1 cellular context compared by ENCODE assay signal in the genomic region with DNA sequence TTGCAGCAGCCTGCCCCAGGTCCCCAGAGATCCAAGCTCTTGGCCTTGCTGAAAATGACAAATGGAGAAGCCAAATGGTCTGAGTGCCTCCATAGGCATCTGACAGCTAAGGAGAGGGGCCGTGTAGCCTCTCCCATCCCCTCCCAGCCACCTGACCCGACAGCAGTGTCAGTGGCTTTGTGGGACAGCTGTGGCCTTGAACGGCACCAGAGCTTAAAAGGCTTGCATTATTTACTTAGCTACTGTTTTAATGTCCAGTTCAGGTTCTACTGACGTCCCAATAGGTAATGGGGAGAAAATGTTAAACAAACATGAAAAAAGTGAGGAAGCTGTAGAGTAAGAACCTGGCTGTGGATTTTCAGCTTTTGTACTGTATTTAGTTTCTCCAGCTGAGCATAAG.
TF ChIP-seq lines count a peak whose summit lies in the region.

No MANE protein-coding gene starts in this region.

TF ChIP-seq in HepG2, 621 proteins besides CTCF, POLR2A, EP300 and RAD21 (continued from another document and continues in another):
- TF ChIP-seq, protein P1, sequence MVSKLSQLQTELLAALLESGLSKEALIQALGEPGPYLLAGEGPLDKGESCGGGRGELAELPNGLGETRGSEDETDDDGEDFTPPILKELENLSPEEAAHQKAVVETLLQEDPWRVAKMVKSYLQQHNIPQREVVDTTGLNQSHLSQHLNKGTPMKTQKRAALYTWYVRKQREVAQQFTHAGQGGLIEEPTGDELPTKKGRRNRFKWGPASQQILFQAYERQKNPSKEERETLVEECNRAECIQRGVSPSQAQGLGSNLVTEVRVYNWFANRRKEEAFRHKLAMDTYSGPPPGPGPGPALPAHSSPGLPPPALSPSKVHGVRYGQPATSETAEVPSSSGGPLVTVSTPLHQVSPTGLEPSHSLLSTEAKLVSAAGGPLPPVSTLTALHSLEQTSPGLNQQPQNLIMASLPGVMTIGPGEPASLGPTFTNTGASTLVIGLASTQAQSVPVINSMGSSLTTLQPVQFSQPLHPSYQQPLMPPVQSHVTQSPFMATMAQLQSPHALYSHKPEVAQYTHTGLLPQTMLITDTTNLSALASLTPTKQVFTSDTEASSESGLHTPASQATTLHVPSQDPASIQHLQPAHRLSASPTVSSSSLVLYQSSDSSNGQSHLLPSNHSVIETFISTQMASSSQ (IDR thresholded peaks at IDR 0.05; ENCODE audit: low read depth): no peak
- TF ChIP-seq, protein P1 (CRISPR knock-in tag; IDR thresholded peaks at IDR 0.05; ENCODE audit: borderline replicate concordance): peak; percentile 45; the same call in 1 of the 2 replicates
- TF ChIP-seq EZH2 (conservative IDR thresholded peaks at IDR 0.05; ENCODE audit: low read depth, low read length) (no peak), ZNF24 (IDR thresholded peaks at IDR 0.05) (no peak), ETV6 (CRISPR knock-in tag; conservative IDR thresholded peaks at IDR 0.05) (no peak), RFXAP (CRISPR knock-in tag; IDR thresholded peaks at IDR 0.05; ENCODE audit: borderline replicate concordance) (no peak), FOXA1 (IDR thresholded peaks at IDR 0.05) (no peak), FOXA1 (CRISPR knock-in tag; IDR thresholded peaks at IDR 0.05) (peak; percentile 86), ZNF510 (CRISPR knock-in tag; IDR thresholded peaks at IDR 0.05; ENCODE audit: low read depth) (no peak), SIN3A (IDR thresholded peaks at IDR 0.05; ENCODE audit: borderline replicate concordance, low read depth, low read length) (no peak), ISX (CRISPR knock-in tag; conservative IDR thresholded peaks at IDR 0.05) (no peak), ZNF589 (CRISPR knock-in tag; conservative IDR thresholded peaks at IDR 0.05) (no peak), ARNTL (CRISPR knock-in tag; IDR thresholded peaks at IDR 0.05) (peak; percentile 32; the same call in 1 of the 2 replicates), ZNF773 (CRISPR knock-in tag; IDR thresholded peaks at IDR 0.05; ENCODE audit: borderline replicate concordance) (no peak), ZMYM2 (CRISPR knock-in tag; IDR thresholded peaks at IDR 0.05) (no peak), SOX13 (IDR thresholded peaks at IDR 0.05) (no peak), SOX13 (CRISPR knock-in tag; conservative IDR thresholded peaks at IDR 0.05 in 1 of 2, IDR thresholded peaks at IDR 0.05 in 1 of 2) (peak in 1 of 2 experiments; percentile 81; a peak in 2 of 4 replicates), ZNF772 (CRISPR knock-in tag; IDR thresholded peaks at IDR 0.05) (no peak), ZNF839 (CRISPR knock-in tag; IDR thresholded peaks at IDR 0.05; ENCODE audit: borderline replicate concordance) (no peak), ZNF160 (CRISPR knock-in tag; IDR thresholded peaks at IDR 0.05) (no peak), ARNT2 (CRISPR knock-in tag; IDR thresholded peaks at IDR 0.05; ENCODE audit: low read depth) (no peak), FOXJ3 (CRISPR knock-in tag; IDR thresholded peaks at IDR 0.05; ENCODE audit: borderline replicate concordance) (peak; percentile 57; the same call in 1 of the 2 replicates), TSC22D2 (CRISPR knock-in tag; IDR thresholded peaks at IDR 0.05; ENCODE audit: borderline replicate concordance) (no peak), SNAI1 (CRISPR knock-in tag; IDR thresholded peaks at IDR 0.05; ENCODE audit: borderline replicate concordance) (no peak), ZFP82 (CRISPR knock-in tag; IDR thresholded peaks at IDR 0.05; ENCODE audit: borderline replicate concordance) (no peak), KLF15 (CRISPR knock-in tag; IDR thresholded peaks at IDR 0.05; ENCODE audit: borderline replicate concordance) (no peak), DPF2 (CRISPR knock-in tag; IDR thresholded peaks at IDR 0.05; ENCODE audit: borderline replicate concordance, low read depth) (peak; percentile 38; the same call in 1 of the 2 replicates), ZNF468 (CRISPR knock-in tag; IDR thresholded peaks at IDR 0.05) (no peak), ZBTB7B (CRISPR knock-in tag; IDR thresholded peaks at IDR 0.05) (0 out of 2 replicates have a peak, but pooled peaks have one; percentile 21), HCFC1 (IDR thresholded peaks at IDR 0.05; ENCODE audit: low read depth, low read length) (no peak), TBL1XR1 (IDR thresholded peaks at IDR 0.05; ENCODE audit: borderline replicate concordance, low read length, partially characterized antibody) (peak; percentile 32), PITX1 (CRISPR knock-in tag; IDR thresholded peaks at IDR 0.05) (peak; percentile 71; the same call in 1 of the 2 replicates), KDM5A (IDR thresholded peaks at IDR 0.05; ENCODE audit: borderline replicate concordance, low read length) (no peak), DNMT1 (CRISPR knock-in tag; IDR thresholded peaks at IDR 0.05) (no peak), ZBTB8A (CRISPR knock-in tag; IDR thresholded peaks at IDR 0.05; ENCODE audit: borderline replicate concordance, low read depth) (no peak), RORA (CRISPR knock-in tag; IDR thresholded peaks at IDR 0.05) (no peak), ZNF101 (CRISPR knock-in tag; IDR thresholded peaks at IDR 0.05; ENCODE audit: borderline replicate concordance, low read depth) (no peak), FOXP1 (IDR thresholded peaks at IDR 0.05) (no peak), FOXP1 (CRISPR knock-in tag; IDR thresholded peaks at IDR 0.05) (peak; percentile 46), SIX4 (CRISPR knock-in tag; IDR thresholded peaks at IDR 0.05) (peak; percentile 49; the same call in 1 of the 2 replicates), ZNF790 (CRISPR knock-in tag; IDR thresholded peaks at IDR 0.05; ENCODE audit: borderline replicate concordance) (no peak), YEATS4 (CRISPR knock-in tag; IDR thresholded peaks at IDR 0.05; ENCODE audit: borderline replicate concordance) (no peak), YEATS2 (CRISPR knock-in tag; IDR thresholded peaks at IDR 0.05; ENCODE audit: borderline replicate concordance) (no peak), ZNF383 (CRISPR knock-in tag; IDR thresholded peaks at IDR 0.05; ENCODE audit: borderline replicate concordance) (no peak), ZEB1 (IDR thresholded peaks at IDR 0.05; ENCODE audit: insufficient replicate concordance, low read depth) (peak; percentile 53), ZNF44 (CRISPR knock-in tag; IDR thresholded peaks at IDR 0.05) (no peak), NR3C1 (CRISPR knock-in tag; IDR thresholded peaks at IDR 0.05) (no peak), RBM22 (optimal IDR thresholded peaks at IDR 0.05; ENCODE audit: low read length) (no peak), BCL6 (CRISPR knock-in tag; IDR thresholded peaks at IDR 0.05) (peak; percentile 69), SALL1 (CRISPR knock-in tag; IDR thresholded peaks at IDR 0.05) (peak; percentile 85), ZNF557 (CRISPR knock-in tag; IDR thresholded peaks at IDR 0.05) (no peak)
- TF ChIP-seq, protein P2, sequence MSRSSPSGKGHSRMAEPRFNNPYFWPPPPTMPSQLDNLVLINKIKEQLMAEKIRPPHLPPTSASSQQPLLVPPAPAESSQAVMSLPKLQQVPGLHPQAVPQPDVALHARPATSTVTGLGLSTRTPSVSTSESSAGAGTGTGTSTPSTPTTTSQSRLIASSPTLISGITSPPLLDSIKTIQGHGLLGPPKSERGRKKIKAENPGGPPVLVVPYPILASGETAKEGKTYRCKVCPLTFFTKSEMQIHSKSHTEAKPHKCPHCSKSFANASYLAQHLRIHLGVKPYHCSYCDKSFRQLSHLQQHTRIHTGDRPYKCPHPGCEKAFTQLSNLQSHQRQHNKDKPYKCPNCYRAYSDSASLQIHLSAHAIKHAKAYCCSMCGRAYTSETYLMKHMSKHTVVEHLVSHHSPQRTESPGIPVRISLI (CRISPR knock-in tag; IDR thresholded peaks at IDR 0.05; ENCODE audit: borderline replicate concordance): peak; percentile 69; the same call in 1 of the 2 replicates
- TF ChIP-seq, protein P3, sequence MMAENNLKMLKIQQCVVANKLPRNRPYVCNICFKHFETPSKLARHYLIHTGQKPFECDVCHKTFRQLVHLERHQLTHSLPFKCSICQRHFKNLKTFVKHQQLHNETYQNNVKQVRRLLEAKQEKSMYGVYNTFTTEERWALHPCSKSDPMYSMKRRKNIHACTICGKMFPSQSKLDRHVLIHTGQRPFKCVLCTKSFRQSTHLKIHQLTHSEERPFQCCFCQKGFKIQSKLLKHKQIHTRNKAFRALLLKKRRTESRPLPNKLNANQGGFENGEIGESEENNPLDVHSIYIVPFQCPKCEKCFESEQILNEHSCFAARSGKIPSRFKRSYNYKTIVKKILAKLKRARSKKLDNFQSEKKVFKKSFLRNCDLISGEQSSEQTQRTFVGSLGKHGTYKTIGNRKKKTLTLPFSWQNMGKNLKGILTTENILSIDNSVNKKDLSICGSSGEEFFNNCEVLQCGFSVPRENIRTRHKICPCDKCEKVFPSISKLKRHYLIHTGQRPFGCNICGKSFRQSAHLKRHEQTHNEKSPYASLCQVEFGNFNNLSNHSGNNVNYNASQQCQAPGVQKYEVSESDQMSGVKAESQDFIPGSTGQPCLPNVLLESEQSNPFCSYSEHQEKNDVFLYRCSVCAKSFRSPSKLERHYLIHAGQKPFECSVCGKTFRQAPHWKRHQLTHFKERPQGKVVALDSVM (CRISPR knock-in tag; IDR thresholded peaks at IDR 0.05): no peak
- TF ChIP-seq, protein P4, sequence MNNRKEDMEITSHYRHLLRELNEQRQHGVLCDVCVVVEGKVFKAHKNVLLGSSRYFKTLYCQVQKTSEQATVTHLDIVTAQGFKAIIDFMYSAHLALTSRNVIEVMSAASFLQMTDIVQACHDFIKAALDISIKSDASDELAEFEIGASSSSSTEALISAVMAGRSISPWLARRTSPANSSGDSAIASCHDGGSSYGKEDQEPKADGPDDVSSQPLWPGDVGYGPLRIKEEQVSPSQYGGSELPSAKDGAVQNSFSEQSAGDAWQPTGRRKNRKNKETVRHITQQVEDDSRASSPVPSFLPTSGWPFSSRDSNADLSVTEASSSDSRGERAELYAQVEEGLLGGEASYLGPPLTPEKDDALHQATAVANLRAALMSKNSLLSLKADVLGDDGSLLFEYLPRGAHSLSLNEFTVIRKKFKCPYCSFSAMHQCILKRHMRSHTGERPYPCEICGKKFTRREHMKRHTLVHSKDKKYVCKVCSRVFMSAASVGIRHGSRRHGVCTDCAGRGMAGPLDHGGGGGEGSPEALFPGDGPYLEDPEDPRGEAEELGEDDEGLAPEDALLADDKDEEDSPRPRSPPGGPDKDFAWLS (CRISPR knock-in tag; IDR thresholded peaks at IDR 0.05; ENCODE audit: borderline replicate concordance): no peak
- TF ChIP-seq, protein P5, sequence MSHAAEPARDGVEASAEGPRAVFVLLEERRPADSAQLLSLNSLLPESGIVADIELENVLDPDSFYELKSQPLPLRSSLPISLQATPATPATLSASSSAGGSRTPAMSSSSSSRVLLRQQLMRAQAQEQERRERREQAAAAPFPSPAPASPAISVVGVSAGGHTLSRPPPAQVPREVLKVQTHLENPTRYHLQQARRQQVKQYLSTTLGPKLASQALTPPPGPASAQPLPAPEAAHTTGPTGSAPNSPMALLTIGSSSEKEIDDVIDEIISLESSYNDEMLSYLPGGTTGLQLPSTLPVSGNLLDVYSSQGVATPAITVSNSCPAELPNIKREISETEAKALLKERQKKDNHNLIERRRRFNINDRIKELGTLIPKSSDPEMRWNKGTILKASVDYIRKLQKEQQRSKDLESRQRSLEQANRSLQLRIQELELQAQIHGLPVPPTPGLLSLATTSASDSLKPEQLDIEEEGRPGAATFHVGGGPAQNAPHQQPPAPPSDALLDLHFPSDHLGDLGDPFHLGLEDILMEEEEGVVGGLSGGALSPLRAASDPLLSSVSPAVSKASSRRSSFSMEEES (CRISPR knock-in tag; IDR thresholded peaks at IDR 0.05): peak; percentile 64; the same call in 1 of the 2 replicates
- TF ChIP-seq, protein P6, sequence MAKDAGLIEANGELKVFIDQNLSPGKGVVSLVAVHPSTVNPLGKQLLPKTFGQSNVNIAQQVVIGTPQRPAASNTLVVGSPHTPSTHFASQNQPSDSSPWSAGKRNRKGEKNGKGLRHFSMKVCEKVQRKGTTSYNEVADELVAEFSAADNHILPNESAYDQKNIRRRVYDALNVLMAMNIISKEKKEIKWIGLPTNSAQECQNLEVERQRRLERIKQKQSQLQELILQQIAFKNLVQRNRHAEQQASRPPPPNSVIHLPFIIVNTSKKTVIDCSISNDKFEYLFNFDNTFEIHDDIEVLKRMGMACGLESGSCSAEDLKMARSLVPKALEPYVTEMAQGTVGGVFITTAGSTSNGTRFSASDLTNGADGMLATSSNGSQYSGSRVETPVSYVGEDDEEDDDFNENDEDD (CRISPR knock-in tag; IDR thresholded peaks at IDR 0.05; ENCODE audit: borderline replicate concordance): no peak
- TF ChIP-seq, protein P7, sequence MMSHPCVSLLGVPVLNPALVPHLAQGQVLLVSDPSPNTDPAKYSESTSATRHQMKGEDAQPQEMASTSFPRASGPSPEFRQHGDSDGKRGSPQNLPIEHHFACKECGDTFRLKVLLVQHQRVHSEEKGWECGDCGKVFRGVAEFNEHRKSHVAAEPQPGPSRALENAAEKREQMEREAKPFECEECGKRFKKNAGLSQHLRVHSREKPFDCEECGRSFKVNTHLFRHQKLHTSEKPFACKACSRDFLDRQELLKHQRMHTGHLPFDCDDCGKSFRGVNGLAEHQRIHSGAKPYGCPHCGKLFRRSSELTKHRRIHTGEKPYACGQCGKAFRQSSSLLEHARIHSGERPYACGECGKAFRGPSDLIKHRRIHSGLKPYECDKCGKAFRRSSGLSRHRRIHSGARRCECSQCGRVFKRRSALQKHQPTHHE (CRISPR knock-in tag; IDR thresholded peaks at IDR 0.05; ENCODE audit: borderline replicate concordance): no peak
- TF ChIP-seq, protein P8, sequence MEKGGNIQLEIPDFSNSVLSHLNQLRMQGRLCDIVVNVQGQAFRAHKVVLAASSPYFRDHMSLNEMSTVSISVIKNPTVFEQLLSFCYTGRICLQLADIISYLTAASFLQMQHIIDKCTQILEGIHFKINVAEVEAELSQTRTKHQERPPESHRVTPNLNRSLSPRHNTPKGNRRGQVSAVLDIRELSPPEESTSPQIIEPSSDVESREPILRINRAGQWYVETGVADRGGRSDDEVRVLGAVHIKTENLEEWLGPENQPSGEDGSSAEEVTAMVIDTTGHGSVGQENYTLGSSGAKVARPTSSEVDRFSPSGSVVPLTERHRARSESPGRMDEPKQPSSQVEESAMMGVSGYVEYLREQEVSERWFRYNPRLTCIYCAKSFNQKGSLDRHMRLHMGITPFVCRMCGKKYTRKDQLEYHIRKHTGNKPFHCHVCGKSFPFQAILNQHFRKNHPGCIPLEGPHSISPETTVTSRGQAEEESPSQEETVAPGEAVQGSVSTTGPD (CRISPR knock-in tag; IDR thresholded peaks at IDR 0.05): no peak
